In the genomic region with DNA sequence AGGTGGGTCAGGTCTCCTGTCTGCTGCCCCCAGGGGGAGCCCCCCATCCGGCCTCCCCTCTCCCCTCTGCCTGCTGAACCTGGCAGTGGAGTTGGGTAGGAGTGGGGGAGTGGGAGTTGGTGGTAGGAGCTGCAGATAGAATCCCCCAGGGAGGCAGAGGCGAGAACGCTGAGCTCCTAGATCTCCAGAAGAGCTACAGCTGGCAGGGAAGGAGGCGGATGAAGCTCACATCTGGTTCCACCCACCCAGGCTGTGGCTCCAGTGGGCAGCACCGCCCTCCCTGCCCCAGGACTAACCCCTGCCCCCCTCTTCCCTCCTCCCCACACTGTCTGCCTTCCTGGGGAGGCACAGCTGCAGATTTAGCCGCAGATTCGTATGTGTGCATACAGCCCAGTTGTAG, we compare ENCODE assay signal across 14 cellular contexts. TPM values are rescaled to one million over a fixed set of nuclear protein-coding genes. Genes with fewer than 3 reads are reported as not detected.
A peak's percentile ranks its signal among the peaks of the same experiment; 100 is the strongest.
DNase-seq lines count a peak whose midpoint lies in the region; ATAC-seq and TF ChIP-seq lines count a peak whose summit lies in the region.
"Had no signal": no experiment of that assay in that cellular context is flagged by ENCODE, and none has a peak within 500 bp of the region (broad histone marks: within the 10 kb centered on the region; RNA-seq: fewer than 3 reads in every experiment).

No MANE protein-coding gene starts in this region.

- POLR2A ChIA-PET in OCI-LY7 (lab: Charles Lee) = no interaction called here

- H4K20me1 ChIP-seq in OCI-LY7 (ENCODE audit: insufficient read depth, low read length) (no peaks in the 10 kb centered on the region), hepatocyte (ENCODE audit: insufficient read depth, poor library complexity, severe bottlenecking) (no peaks in the 10 kb centered on the region)

- TF ChIP-seq CTCF in left ventricle myocardium inferior (IDR thresholded peaks at IDR 0.05; ENCODE audit: borderline replicate concordance) = no peak
- 0 out of 2 replicates have a peak, but pooled peaks have one; percentile 13 for TF ChIP-seq CTCF in OCI-LY7 (conservative IDR thresholded peaks at IDR 0.05; ENCODE audit: low read length)
- TF ChIP-seq CTCF in hepatocyte (IDR thresholded peaks at IDR 0.05; ENCODE audit: poor library complexity) = no peak

- BruUV-seq in OCI-LY7 (replicated peaks; lab: Mats Ljungman, UMichigan) = no TSS peak

- H3K27ac ChIP-seq in left ventricle myocardium inferior (replicated peaks) (no peak overlapping the region), OCI-LY7 (ENCODE audit: low read depth, low read length, poor library complexity, severe bottlenecking) (no peak overlapping the region), hepatocyte (peak overlapping the region; percentile 22), thymus (ENCODE audit: low read depth) (peak overlapping the region; percentile 83)
- H3K27ac ChIP-seq: C4-2B had no signal

- 67% methylated on average over 4 of the region's 7 CpGs for WGBS in hepatocyte (ENCODE audit: low lambda C conversion rate, missing lambda C conversion rate)
- 21% methylated on average over 7 of the region's 7 CpGs for WGBS in thymus

- H3K9me2 ChIP-seq in OCI-LY7 (ENCODE audit: insufficient read depth, low read length) (no peaks in the 10 kb centered on the region), hepatocyte (replicated peaks; ENCODE audit: insufficient read depth) (no peaks in the 10 kb centered on the region)

- H3K4me1 ChIP-seq in left ventricle myocardium inferior (peaks cover 3% of the 10 kb centered on the region), OCI-LY7 (ENCODE audit: insufficient read depth, low read length, poor library complexity, severe bottlenecking) (peaks cover 33% of the 10 kb centered on the region), hepatocyte (ENCODE audit: insufficient read depth) (peaks cover 10% of the 10 kb centered on the region), thymus (ENCODE audit: control insufficient read depth, insufficient read depth, low read length) (peaks cover 12% of the 10 kb centered on the region)

- H3K4me2 ChIP-seq in OCI-LY7 (ENCODE audit: low read length) = no peak overlapping the region
- H3K4me2 ChIP-seq in hepatocyte = no peak overlapping the region

- H2AFZ ChIP-seq in OCI-LY7 (ENCODE audit: low read length) (no peak overlapping the region), hepatocyte (no peak overlapping the region)

- DNase-seq in left ventricle myocardium superior = no peak
- DNase-seq in left ventricle myocardium inferior = no peak
- no peak for DNase-seq in OCI-LY7 (ENCODE audit: low spot score)
- DNase-seq in hepatocyte (ENCODE audit: low spot score) = no peak
- DNase-seq in putamen (ENCODE audit: low spot score) = no peak
- no peak for DNase-seq in NCI-H1105 (lab: John Stamatoyannopoulos, UW)
- DNase-seq: aorta, foreskin melanocyte, NCI-H1436, NCI-H526 had no signal

- peak; percentile 14 for ATAC-seq in left ventricle myocardium superior
- no peak for ATAC-seq in HG02571 (IDR thresholded peaks at IDR 0.05; ENCODE audit: unreplicated experiment)

- no peaks in the 10 kb centered on the region for H3K79me2 ChIP-seq in OCI-LY7 (ENCODE audit: insufficient read depth, low read depth, low read length)
- no peaks in the 10 kb centered on the region for H3K79me2 ChIP-seq in hepatocyte

- H3K36me3 ChIP-seq in left ventricle myocardium inferior (no peaks in the 10 kb centered on the region), OCI-LY7 (ENCODE audit: insufficient read depth, low read length) (no peaks in the 10 kb centered on the region), hepatocyte (replicated peaks; ENCODE audit: insufficient read depth, low read depth) (no peaks in the 10 kb centered on the region), thymus (ENCODE audit: control insufficient read depth, insufficient read depth) (no peaks in the 10 kb centered on the region)

- H3K27me3 ChIP-seq in left ventricle myocardium inferior (ENCODE audit: low read depth) (no peaks in the 10 kb centered on the region), hepatocyte (no peaks in the 10 kb centered on the region), thymus (ENCODE audit: control insufficient read depth, insufficient read depth) (no peaks in the 10 kb centered on the region)

- CTCF ChIA-PET in OCI-LY7 (lab: Charles Lee; ENCODE audit: unreplicated experiment) = interaction anchor here (0.6 to 1.1 kb wide), 3 partner anchors 14 to 418 kb away, joined by 3 to 11 read pairs (median 3); no protein-coding TSS in a partner anchor

- intact Hi-C loops in left ventricle myocardium superior (cut with micrococcal nuclease) = no loop called here
- intact Hi-C loops in left ventricle myocardium inferior (cut with micrococcal nuclease) = no loop called here
- intact Hi-C loops in OCI-LY7 (cut with micrococcal nuclease; ENCODE audit: unreplicated experiment) = no loop called here

- H3K4me3 ChIP-seq in left ventricle myocardium inferior (no peak overlapping the region), OCI-LY7 (ENCODE audit: low read depth, low read length, poor library complexity, severe bottlenecking) (no peak overlapping the region), hepatocyte (no peak overlapping the region), thymus (ENCODE audit: low read length) (no peak overlapping the region)

- H3K9me3 ChIP-seq in left ventricle myocardium inferior (replicated peaks) = no peaks in the 10 kb centered on the region
- H3K9me3 ChIP-seq in OCI-LY7 (ENCODE audit: low read length) = no peaks in the 10 kb centered on the region
- H3K9me3 ChIP-seq in hepatocyte (ENCODE audit: low read depth) = no peaks in the 10 kb centered on the region
- no peaks in the 10 kb centered on the region for H3K9me3 ChIP-seq in thymus (ENCODE audit: control insufficient read depth)

RNA-seq across cellular contexts. Expression of a gene that starts 34.3 kb away (rescaled TPM):
- total RNA-seq in left ventricle myocardium superior = not detected
- total RNA-seq in left ventricle myocardium inferior = not detected
- not detected in 2 replicates for total RNA-seq in OCI-LY7 (2014; rRNA removed; shearing (Covaris generic))
- not detected in 2 replicates for total RNA-seq in OCI-LY7 (2022)
- total RNA-seq in hepatocyte = not detected in 2 replicates
- polyA plus RNA-seq in hepatocyte = 0.86 TPM in 1 of 2 replicates, not detected in the other
- polyA plus RNA-seq in thymus = 0.23 TPM
- polyA plus RNA-seq: right cardiac atrium had no signal

RNA-seq across cellular contexts. Expression of a gene that starts 39.3 kb away (rescaled TPM):
- 66.5 TPM for total RNA-seq in left ventricle myocardium superior
- total RNA-seq in left ventricle myocardium inferior = 63.4 TPM
- total RNA-seq in OCI-LY7 (2014; rRNA removed; shearing (Covaris generic)) = 46.6 and 51.9 TPM in 2 replicates
- total RNA-seq in OCI-LY7 (2022) = 59.8 and 64.2 TPM in 2 replicates
- total RNA-seq in hepatocyte = 20.8 and 32.5 TPM in 2 replicates
- polyA plus RNA-seq in hepatocyte = 66.9 and 81.4 TPM in 2 replicates
- 33.2 TPM for polyA plus RNA-seq in thymus

RNA-seq across cellular contexts. Expression of a gene that starts 55.3 kb away (rescaled TPM):
- total RNA-seq in left ventricle myocardium superior (9.7 TPM), left ventricle myocardium inferior (9.0 TPM), OCI-LY7 (2022) (18.9 and 19.0 TPM in 2 replicates), hepatocyte (10.5 and 14.2 TPM in 2 replicates)
- 17.5 and 21.4 TPM in 2 replicates for total RNA-seq in OCI-LY7 (2014; rRNA removed; shearing (Covaris generic))
- polyA plus RNA-seq in hepatocyte (10.7 and 15.5 TPM in 2 replicates), thymus (20.5 TPM)

Comparison
In these comparisons a context has a peak if more than half of its experiments do, and no peak if none do; other contexts are left out.
1. H3K27ac ChIP-seq: peak in hepatocyte (single experiment) and thymus (single experiment); none in left ventricle myocardium inferior (single experiment) and OCI-LY7 (single experiment).